In genomic region chr15:47397587-47397986, GRCh38 we compare ENCODE assay signal across 23 cellular contexts.
"Had no signal": no experiment of that assay in that cellular context is flagged by ENCODE, and none has a peak within 500 bp of the region (broad histone marks: within the 10 kb centered on the region; RNA-seq: fewer than 3 reads in every experiment).

No MANE protein-coding gene starts in this region.

- H3K27ac Mint-ChIP-seq: natural killer cell treated with Interleukin-12 subunit alpha and Interleukin-12 subunit beta and Interleukin-15 and Interleukin-18, amount 100 ng/mL, for 72 hours; neural progenitor cell; progenitor cell of endocrine pancreas; stimulated activated effector memory CD8-positive, alpha-beta T cell treated with anti-CD3 and anti-CD28 coated beads, Interleukin-12 subunit alpha, Interleukin-12 subunit beta, amount 100 ng/mL, for 72 hours had no signal

- H3K36me3 ChIP-seq: gastroesophageal sphincter, lower lobe of right lung, neural progenitor cell, ovary, right lobe of liver, tibial nerve, upper lobe of right lung had no signal

- H3K27ac ChIP-seq: coronary artery, lower lobe of right lung, neural progenitor cell, ovary, right lobe of liver, upper lobe of right lung had no signal

- H3K4me3 ChIP-seq: coronary artery, gastroesophageal sphincter, lower lobe of right lung, neural progenitor cell, ovary, right lobe of liver, tibial nerve, upper lobe of right lung had no signal

- H3K27me3 ChIP-seq: gastroesophageal sphincter, neural progenitor cell, ovary, right lobe of liver, tibial nerve had no signal

- H3K4me1 ChIP-seq: right lobe of liver had no signal

- H3K36me3 Mint-ChIP-seq: natural killer cell treated with Interleukin-12 subunit alpha and Interleukin-12 subunit beta and Interleukin-15 and Interleukin-18, amount 100 ng/mL, for 72 hours; neural progenitor cell; stimulated activated effector memory CD8-positive, alpha-beta T cell treated with anti-CD3 and anti-CD28 coated beads, Interleukin-12 subunit alpha, Interleukin-12 subunit beta, amount 100 ng/mL, for 72 hours had no signal

- DNase-seq: central memory CD4-positive, alpha-beta T cell; erythroblast; foreskin fibroblast; glutamatergic neuron; islet precursor cell; lower lobe of right lung; mesenchymal stem cell; midbrain; nucleus accumbens; ovary; right lobe of liver; stimulated activated CD4-positive, alpha-beta T cell treated with anti-CD3 and anti-CD28 coated beads, Interleukin-4, amount 100 ng/mL, for 1 hour; stimulated activated CD8-positive, alpha-beta memory T cell treated with anti-CD3 and anti-CD28 coated beads, Interleukin-4, amount 100 ng/mL, for 48 hours; stimulated activated naive CD8-positive, alpha-beta T cell treated with anti-CD3 and anti-CD28 coated beads, Interleukin-15, Interleukin-2, amounts not matched to agents 100 U/mL and 50 U/mL, for 24 hours; upper lobe of right lung had no signal

- H3K4me3 Mint-ChIP-seq: natural killer cell treated with Interleukin-12 subunit alpha and Interleukin-12 subunit beta and Interleukin-15 and Interleukin-18, amount 100 ng/mL, for 72 hours; neural progenitor cell; stimulated activated effector memory CD8-positive, alpha-beta T cell treated with anti-CD3 and anti-CD28 coated beads, Interleukin-12 subunit alpha, Interleukin-12 subunit beta, amount 100 ng/mL, for 72 hours had no signal

- H3K4me1 Mint-ChIP-seq: stimulated activated effector memory CD8-positive, alpha-beta T cell treated with anti-CD3 and anti-CD28 coated beads, Interleukin-12 subunit alpha, Interleukin-12 subunit beta, amount 100 ng/mL, for 72 hours had no signal

- ATAC-seq: gastroesophageal sphincter; left lobe of liver; lower lobe of right lung; natural killer cell treated with Interleukin-12 subunit alpha and Interleukin-12 subunit beta and Interleukin-15 and Interleukin-18, amount 100 ng/mL, for 72 hours; stimulated activated effector memory CD8-positive, alpha-beta T cell treated with anti-CD3 and anti-CD28 coated beads, Interleukin-12 subunit alpha, Interleukin-12 subunit beta, amount 100 ng/mL, for 72 hours; stimulated activated naive CD8-positive, alpha-beta T cell treated with anti-CD3 and anti-CD28 coated beads, Interleukin-15, Interleukin-2, amounts not matched to agents 100 U/mL and 50 U/mL, for 24 hours; upper lobe of right lung had no signal

- H3K9me3 ChIP-seq: gastroesophageal sphincter, lower lobe of right lung, ovary, right lobe of liver, tibial nerve, upper lobe of right lung had no signal
